ENCODE assay signal across 11 cellular contexts in genomic region chr12:109864916-109865315, GRCh38. TPM values are rescaled to one million over a fixed set of nuclear protein-coding genes. Genes with fewer than 3 reads are reported as not detected.
DNase-seq lines count a peak whose midpoint lies in the region; ATAC-seq and TF ChIP-seq lines count a peak whose summit lies in the region.
"Had no signal": no experiment of that assay in that cellular context is flagged by ENCODE, and none has a peak within 500 bp of the region (broad histone marks: within the 10 kb centered on the region; RNA-seq: fewer than 3 reads in every experiment).

No MANE protein-coding gene starts in this region.

- peak overlapping the region in 1 of 2 donors; percentile 5 for H3K9ac ChIP-seq in mucosa of rectum (ENCODE audit: low read depth in 1 of 2, low read length in 2 of 2)

- TF ChIP-seq POLR2A in vagina (IDR thresholded peaks at IDR 0.05), result no peak

- H3K9me3 ChIP-seq in mucosa of rectum (ENCODE audit: control insufficient read depth in 2 of 2, low read length in 2 of 2), result no peaks in the 10 kb centered on the region
- H3K9me3 ChIP-seq in vagina, result no peaks in the 10 kb centered on the region
- H3K9me3 ChIP-seq: ovary had no signal

- H3K36me3 ChIP-seq in mucosa of rectum (ENCODE audit: control insufficient read depth in 2 of 2, insufficient read depth in 2 of 2, low read length in 2 of 2) (peaks cover 0 to 3% of the 10 kb centered on the region in 2 donors), vagina (no peaks in the 10 kb centered on the region)
- H3K36me3 ChIP-seq: ovary had no signal

- no peaks in the 10 kb centered on the region for H3K27me3 Mint-ChIP-seq in natural killer cell (ENCODE audit: low read depth in 2 of 2)
- no peaks in the 10 kb centered on the region for H3K27me3 Mint-ChIP-seq in natural killer cell treated with Interleukin-12 subunit alpha and Interleukin-12 subunit beta and Interleukin-15 and Interleukin-18, amount 100 ng/mL, for 72 hours
- no peaks in the 10 kb centered on the region for H3K27me3 Mint-ChIP-seq in activated CD4-positive, alpha-beta T cell treated with anti-CD3 and anti-CD28 coated beads, Interleukin-2, amount 10 ng/mL, durations not matched to agents 24 days and 14 days

- TF ChIP-seq CTCF in natural killer cell (IDR thresholded peaks at IDR 0.05), result no peak
- TF ChIP-seq CTCF in vagina (IDR thresholded peaks at IDR 0.05), result no peak

- no peak for ATAC-seq in natural killer cell
- no peak for ATAC-seq in natural killer cell treated with Interleukin-12 subunit alpha and Interleukin-12 subunit beta and Interleukin-15 and Interleukin-18, amount 100 ng/mL, for 72 hours

- intact Hi-C loops in natural killer cell (cut with micrococcal nuclease), result no loop called here
- intact Hi-C loops in vagina (cut with DNase I), result no loop called here
- intact Hi-C loops in activated CD4-positive, alpha-beta T cell treated with anti-CD3 and anti-CD28 coated beads, Interleukin-2, amount 10 ng/mL, durations not matched to agents 24 days and 14 days (cut with micrococcal nuclease), result no loop called here

- no peaks in the 10 kb centered on the region for H3K9me3 Mint-ChIP-seq in natural killer cell
- no peaks in the 10 kb centered on the region for H3K9me3 Mint-ChIP-seq in natural killer cell treated with Interleukin-12 subunit alpha and Interleukin-12 subunit beta and Interleukin-15 and Interleukin-18, amount 100 ng/mL, for 72 hours
- H3K9me3 Mint-ChIP-seq in activated CD4-positive, alpha-beta T cell treated with anti-CD3 and anti-CD28 coated beads, Interleukin-2, amount 10 ng/mL, durations not matched to agents 24 days and 14 days, result no peaks in the 10 kb centered on the region

- peak overlapping the region; percentile 81 to 86 for H3K27ac Mint-ChIP-seq in natural killer cell
- peak overlapping the region in 1 of 2 donors; percentile 84 for H3K27ac Mint-ChIP-seq in natural killer cell treated with Interleukin-12 subunit alpha and Interleukin-12 subunit beta and Interleukin-15 and Interleukin-18, amount 100 ng/mL, for 72 hours
- no peak overlapping the region for H3K27ac Mint-ChIP-seq in activated CD4-positive, alpha-beta T cell treated with anti-CD3 and anti-CD28 coated beads, Interleukin-2, amount 10 ng/mL, durations not matched to agents 24 days and 14 days

- H3K27ac ChIP-seq in caudate nucleus (ENCODE audit: low read depth, low read length), result peak overlapping the region; percentile 96
- peak overlapping the region; percentile 75 to 86 for H3K27ac ChIP-seq in mucosa of rectum (ENCODE audit: low read depth in 2 of 2, low read length in 2 of 2)
- peak overlapping the region; percentile 50 for H3K27ac ChIP-seq in vagina
- H3K27ac ChIP-seq: ovary had no signal

- H3K4me1 Mint-ChIP-seq in natural killer cell, result peaks cover 28 to 31% of the 10 kb centered on the region in 2 donors
- peaks cover 26 to 29% of the 10 kb centered on the region in 2 donors for H3K4me1 Mint-ChIP-seq in natural killer cell treated with Interleukin-12 subunit alpha and Interleukin-12 subunit beta and Interleukin-15 and Interleukin-18, amount 100 ng/mL, for 72 hours (ENCODE audit: low read depth in 2 of 2)
- H3K4me1 Mint-ChIP-seq in activated CD4-positive, alpha-beta T cell treated with anti-CD3 and anti-CD28 coated beads, Interleukin-2, amount 10 ng/mL, durations not matched to agents 24 days and 14 days, result peaks cover 15% of the 10 kb centered on the region

- no peaks in the 10 kb centered on the region for H3K27me3 ChIP-seq in mucosa of rectum (ENCODE audit: control insufficient read depth in 2 of 2, insufficient read depth in 2 of 2, low read length in 2 of 2)
- H3K27me3 ChIP-seq in vagina, result no peaks in the 10 kb centered on the region
- H3K27me3 ChIP-seq: ovary had no signal

- peak overlapping the region; percentile 31 for H3K4me3 Mint-ChIP-seq in natural killer cell
- no peak overlapping the region for H3K4me3 Mint-ChIP-seq in natural killer cell treated with Interleukin-12 subunit alpha and Interleukin-12 subunit beta and Interleukin-15 and Interleukin-18, amount 100 ng/mL, for 72 hours
- H3K4me3 Mint-ChIP-seq in activated CD4-positive, alpha-beta T cell treated with anti-CD3 and anti-CD28 coated beads, Interleukin-2, amount 10 ng/mL, durations not matched to agents 24 days and 14 days, result no peak overlapping the region

- peaks cover 32 to 47% of the 10 kb centered on the region in 2 donors for H3K4me1 ChIP-seq in mucosa of rectum (ENCODE audit: control insufficient read depth in 2 of 2, insufficient read depth in 2 of 2, low read length in 2 of 2)
- H3K4me1 ChIP-seq in vagina, result peaks cover 43% of the 10 kb centered on the region

- DNase-seq in natural killer cell (no peak), caudate nucleus (lab: John Stamatoyannopoulos, UW) (no peak), vagina (ENCODE audit: extremely low spot score in 2 of 2) (no peak), UCSD-AML1 (lab: John Stamatoyannopoulos, UW; ENCODE audit: unreplicated experiment) (no peak)
- DNase-seq in natural killer cell treated with Interleukin-12 subunit alpha and Interleukin-12 subunit beta and Interleukin-15 and Interleukin-18, amount 100 ng/mL, for 72 hours (ENCODE audit: low spot score), result no peak
- no peak for DNase-seq in activated CD4-positive, alpha-beta T cell treated with anti-CD3 and anti-CD28 coated beads, Interleukin-2, amount 10 ng/mL, durations not matched to agents 24 days and 14 days
- DNase-seq in stimulated activated CD4-positive, alpha-beta T cell treated with anti-CD3 and anti-CD28 coated beads, Interleukin-4, amount 100 ng/mL, for 1 hour, result no peak
- DNase-seq: activated CD4-positive, alpha-beta T cell treated with anti-CD3 and anti-CD28 coated beads, Interleukin-2, amount 50 U/mL, for 48 hours; H7; ovary had no signal

- no peaks in the 10 kb centered on the region for H3K36me3 Mint-ChIP-seq in natural killer cell
- no peaks in the 10 kb centered on the region for H3K36me3 Mint-ChIP-seq in natural killer cell treated with Interleukin-12 subunit alpha and Interleukin-12 subunit beta and Interleukin-15 and Interleukin-18, amount 100 ng/mL, for 72 hours
- no peaks in the 10 kb centered on the region for H3K36me3 Mint-ChIP-seq in activated CD4-positive, alpha-beta T cell treated with anti-CD3 and anti-CD28 coated beads, Interleukin-2, amount 10 ng/mL, durations not matched to agents 24 days and 14 days (ENCODE audit: low read depth)

- H3K4me3 ChIP-seq in mucosa of rectum (ENCODE audit: low read length in 2 of 2) (peak overlapping the region in 1 of 2 donors; percentile 16), vagina (no peak overlapping the region)
- H3K4me3 ChIP-seq: ovary had no signal

RNA-seq across cellular contexts. Expression of gene GLTP, which starts 15.4 kb away (rescaled TPM):
- total RNA-seq in natural killer cell (10 to 100 TPM; 48.6 to 52.8 (median 49.2) TPM), vagina (158 TPM)
- 10 to 100 TPM; 29.7 to 31.2 TPM for total RNA-seq in natural killer cell treated with Interleukin-12 subunit alpha and Interleukin-12 subunit beta and Interleukin-15 and Interleukin-18, amount 100 ng/mL, for 72 hours
- 27.9 and 28.2 TPM in 2 replicates for total RNA-seq in activated CD4-positive, alpha-beta T cell treated with anti-CD3 and anti-CD28 coated beads, Interleukin-2, amount 10 ng/mL, durations not matched to agents 24 days and 14 days

RNA-seq across cellular contexts. Expression of gene TRPV4, which starts 31.7 kb away (rescaled TPM):
- total RNA-seq in natural killer cell, result not detected
- not detected for total RNA-seq in natural killer cell treated with Interleukin-12 subunit alpha and Interleukin-12 subunit beta and Interleukin-15 and Interleukin-18, amount 100 ng/mL, for 72 hours
- 5.6 TPM for total RNA-seq in vagina
- total RNA-seq in activated CD4-positive, alpha-beta T cell treated with anti-CD3 and anti-CD28 coated beads, Interleukin-2, amount 10 ng/mL, durations not matched to agents 24 days and 14 days, result not detected in 2 replicates

RNA-seq across cellular contexts. Expression of gene TCHP, which starts 35.2 kb away (rescaled TPM):
- total RNA-seq in natural killer cell (10 to 100 TPM; 33.7 to 42.5 (median 38.7) TPM), vagina (21.1 TPM)
- total RNA-seq in natural killer cell treated with Interleukin-12 subunit alpha and Interleukin-12 subunit beta and Interleukin-15 and Interleukin-18, amount 100 ng/mL, for 72 hours, result 10 to 100 TPM; 20.5 to 31.1 TPM
- 30.9 and 34.0 TPM in 2 replicates for total RNA-seq in activated CD4-positive, alpha-beta T cell treated with anti-CD3 and anti-CD28 coated beads, Interleukin-2, amount 10 ng/mL, durations not matched to agents 24 days and 14 days
